In the genomic region with DNA sequence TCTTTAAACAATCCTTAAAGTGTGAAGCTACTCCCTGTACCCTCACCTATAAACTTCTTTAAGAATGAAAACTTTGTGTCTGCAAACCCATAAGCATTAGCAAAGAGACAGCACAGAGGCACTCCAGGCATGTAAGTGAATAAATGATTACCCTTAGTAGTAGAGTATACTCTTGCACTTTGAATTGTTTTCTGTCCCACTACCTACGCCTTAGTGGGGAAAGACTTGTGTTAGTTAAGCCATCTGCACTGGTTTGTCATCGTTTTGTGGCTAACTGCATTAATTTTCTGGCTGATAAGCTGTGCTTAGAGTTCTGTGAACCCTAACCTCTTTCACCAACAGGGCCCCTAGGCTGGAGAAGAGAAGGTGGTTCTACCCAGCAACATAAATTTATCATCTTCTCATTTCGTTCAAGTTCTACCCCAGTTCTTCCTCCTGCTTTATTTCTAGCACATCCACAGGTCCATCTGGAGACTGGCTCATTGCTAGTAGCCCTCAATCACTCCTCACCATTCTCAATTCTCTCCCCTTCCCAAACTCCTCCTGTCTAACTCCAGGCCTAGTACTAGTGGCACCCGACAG, we compare ENCODE assay signal across 8 cellular contexts. TPM values are rescaled to one million over a fixed set of nuclear protein-coding genes. Genes with fewer than 3 reads are reported as not detected.
DNase-seq lines count a peak whose midpoint lies in the region; ATAC-seq and TF ChIP-seq lines count a peak whose summit lies in the region.

No MANE protein-coding gene starts in this region.

- no peak for ATAC-seq in HG02623 (IDR thresholded peaks at IDR 0.05; ENCODE audit: unreplicated experiment)
- ATAC-seq in GM18909 (IDR thresholded peaks at IDR 0.05; ENCODE audit: poor library complexity, unreplicated experiment) = no peak

- TF ChIP-seq CTCF in choroid plexus epithelial cell (conservative IDR thresholded peaks at IDR 0.05; ENCODE audit: low read depth, low read length) = no peak

- peaks cover 10% of the 10 kb centered on the region for H3K4me1 ChIP-seq in ACC112 (ENCODE audit: control insufficient read depth, insufficient read depth, low read length, unreplicated experiment)

- H2AFZ ChIP-seq in ACC112 (ENCODE audit: low read length, unreplicated experiment) = peak overlapping the region; percentile 92

- no peaks in the 10 kb centered on the region; the same call in 1 of the 2 replicates for H3K36me3 ChIP-seq in ACC112 (ENCODE audit: insufficient read depth, low read length)

- DNase-seq in choroid plexus epithelial cell (ENCODE audit: low read depth) = no peak
- DNase-seq in myocyte (ENCODE audit: low read depth) = peak; percentile 9
- no peak for DNase-seq in KBM-7
- DNase-seq in effector CD4-positive, alpha-beta T cell = no peak

- peaks cover 4% of the 10 kb centered on the region for H3K36me3 Mint-ChIP-seq in IgD-negative memory B cell

- peaks cover 29% of the 10 kb centered on the region for H3K79me2 ChIP-seq in ACC112 (ENCODE audit: control insufficient read depth, insufficient read depth, low read length, unreplicated experiment)

- peak overlapping the region; percentile 89 to 96 (median 96) for H3K27ac Mint-ChIP-seq in IgD-negative memory B cell

- H3K9me3 Mint-ChIP-seq in IgD-negative memory B cell = no peaks in the 10 kb centered on the region

- peaks cover 1% of the 10 kb centered on the region for H3K27me3 Mint-ChIP-seq in IgD-negative memory B cell

- in situ Hi-C loops in KBM-7 (cut with MboI; ENCODE audit: low pct_unique_long_range_greater_than_20kb, low sequenced_read_pairs) = no loop called here

- no peak overlapping the region for H3K27ac ChIP-seq in ACC112 (ENCODE audit: low read depth, low read length)

- peak overlapping the region; percentile 97 to 100 (median 98) for H3K4me3 Mint-ChIP-seq in IgD-negative memory B cell

- H3K4me1 Mint-ChIP-seq in IgD-negative memory B cell = peaks cover 25 to 26% (median 26%) of the 10 kb centered on the region in 3 donors

- peak overlapping the region; percentile 98 for H3K4me3 ChIP-seq in ACC112 (ENCODE audit: low read depth, low read length)
- H3K4me3 ChIP-seq in choroid plexus epithelial cell (ENCODE audit: low read depth, low read length) = peak overlapping the region; percentile 91

- no peaks in the 10 kb centered on the region for H3K27me3 ChIP-seq in ACC112 (ENCODE audit: insufficient read depth, low read length)

RNA-seq across cellular contexts. Expression of gene LMAN2L, which starts 0.7 kb away (rescaled TPM):
- polyA plus RNA-seq in IgD-negative memory B cell = 19.1 TPM
- 26.4 and 28.2 TPM in 2 replicates for total RNA-seq in myocyte
- 20.3 TPM for polyA plus RNA-seq in myocyte (2012)

RNA-seq across cellular contexts. Expression of gene CNNM4, which starts 21.6 kb away (rescaled TPM):
- polyA plus RNA-seq in IgD-negative memory B cell = 7.9 TPM
- 7.5 and 15.6 TPM in 2 replicates for total RNA-seq in myocyte
- polyA plus RNA-seq in myocyte (2012) = 4.1 TPM
